ENCODE assay signal across 8 cellular contexts in genomic region chr1:52032785-52033131, GRCh38. TPM values are rescaled to one million over a fixed set of nuclear protein-coding genes. Genes with fewer than 3 reads are reported as not detected.
DNase-seq lines count a peak whose midpoint lies in the region; ATAC-seq lines count a peak whose summit lies in the region.

No MANE protein-coding gene starts in this region.

- no peaks in the 10 kb centered on the region for H3K27me3 ChIP-seq in iPS-15b (ENCODE audit: control insufficient read depth, insufficient read depth, low read length)

- peak overlapping the region; percentile 98 for H3K4me3 ChIP-seq in iPS-15b (ENCODE audit: low read depth, low read length)
- peak overlapping the region; percentile 81 for H3K4me3 ChIP-seq in skeletal muscle cell (ENCODE audit: low read depth, low read length)

- no peaks in the 10 kb centered on the region for H3K4me1 ChIP-seq in iPS-15b (ENCODE audit: control insufficient read depth, insufficient read depth, low read length)

- no peaks in the 10 kb centered on the region for H3K36me3 ChIP-seq in iPS-15b (ENCODE audit: control insufficient read depth, insufficient read depth, low read length)

- no peaks in the 10 kb centered on the region for H3K9me3 ChIP-seq in iPS-15b (ENCODE audit: control insufficient read depth, insufficient read depth, low read length)

- peak overlapping the region; percentile 84 for H3K9ac ChIP-seq in iPS-15b (ENCODE audit: low read depth, low read length)

- DNase-seq in ELR (ENCODE audit: low read depth) (peak; percentile 74), NCI-H460 (ENCODE audit: extremely low read depth, low read depth) (peak; percentile 30), astrocyte of the hippocampus (ENCODE audit: low read depth, low spot score) (peak; percentile 63), skeletal muscle cell (ENCODE audit: low read depth) (peak; percentile 39), cortex of kidney (lab: John Stamatoyannopoulos, UW) (no peak), pons (ENCODE audit: low spot score) (no peak)

- peak; percentile 36 for ATAC-seq in GM21825 (IDR thresholded peaks at IDR 0.05; ENCODE audit: unreplicated experiment)

RNA-seq across cellular contexts. Expression of gene KTI12, which starts 0.9 kb away (rescaled TPM):
- total RNA-seq in NCI-H460 (2014; rRNA removed; shearing (Covaris generic)), result 5.9 and 8.4 TPM in 2 replicates
- polyA plus RNA-seq in NCI-H460 (2014; cell fraction: nucleus; rRNA removed), result 13.2 and 13.4 TPM in 2 replicates

RNA-seq across cellular contexts. Expression of gene TXNDC12, which starts 22.2 kb away (rescaled TPM):
- total RNA-seq in NCI-H460 (2014; rRNA removed; shearing (Covaris generic)), result 89.1 and 101 TPM in 2 replicates
- polyA plus RNA-seq in NCI-H460 (2014; cell fraction: nucleus; rRNA removed), result 54.8 and 57.5 TPM in 2 replicates

RNA-seq across cellular contexts. Expression of gene BTF3L4, which starts 23.3 kb away (rescaled TPM):
- 75.5 and 79.1 TPM in 2 replicates for total RNA-seq in NCI-H460 (2014; rRNA removed; shearing (Covaris generic))
- 52.2 and 58.8 TPM in 2 replicates for polyA plus RNA-seq in NCI-H460 (2014; cell fraction: nucleus; rRNA removed)

RNA-seq across cellular contexts. Expression of gene RAB3B, which starts 42.3 kb away (rescaled TPM):
- 88.3 and 96.5 TPM in 2 replicates for total RNA-seq in NCI-H460 (2014; rRNA removed; shearing (Covaris generic))
- 49.5 and 61.5 TPM in 2 replicates for polyA plus RNA-seq in NCI-H460 (2014; cell fraction: nucleus; rRNA removed)

Comparison
In these comparisons a context has a peak if more than half of its experiments do, and no peak if none do; other contexts are left out.
1. DNase-seq: peak in ELR (single experiment), NCI-H460 (single experiment), astrocyte of the hippocampus (single experiment) and skeletal muscle cell (single experiment); none in cortex of kidney (single experiment) and pons (single experiment).